Comparison of ENCODE assay signal across 15 cellular contexts in genomic region chr3:189974372-189974771, GRCh38.
DNase-seq lines count a peak whose midpoint lies in the region; ATAC-seq and TF ChIP-seq lines count a peak whose summit lies in the region.
"Had no signal": no experiment of that assay in that cellular context is flagged by ENCODE, and none has a peak within 500 bp of the region (broad histone marks: within the 10 kb centered on the region; RNA-seq: fewer than 3 reads in every experiment).

No MANE protein-coding gene starts in this region.

- H3K27ac ChIP-seq in H9 (ENCODE audit: insufficient read length, low read depth, low read length) (no peak overlapping the region), right cardiac atrium (ENCODE audit: low read length) (no peak overlapping the region), MM.1S (ENCODE audit: low read length) (no peak overlapping the region)
- H3K27ac ChIP-seq: C4-2B had no signal

- no peaks in the 10 kb centered on the region for H3K27me3 ChIP-seq in H9 (ENCODE audit: insufficient read depth, low read length)
- H3K27me3 ChIP-seq in right cardiac atrium (ENCODE audit: control insufficient read depth, insufficient read depth): no peaks in the 10 kb centered on the region
- no peaks in the 10 kb centered on the region for H3K27me3 ChIP-seq in MM.1S (replicated peaks; ENCODE audit: insufficient read depth, low read length)
- H3K27me3 ChIP-seq: BE2C had no signal

- no peak overlapping the region for H2BK5ac ChIP-seq in H9 (ENCODE audit: insufficient read length, low read length)

- H2BK120ac ChIP-seq in H9 (ENCODE audit: low read depth, low read length, poor library complexity, severe bottlenecking): no peak overlapping the region

- no peak for ATAC-seq in right cardiac atrium
- ATAC-seq: CD8-positive, alpha-beta T cell; HCT116 had no signal

- H3K4me2 ChIP-seq in H9 (ENCODE audit: insufficient read depth, insufficient read length, low read length) (no peak overlapping the region), MM.1S (ENCODE audit: low read depth, low read length) (no peak overlapping the region)

- H3K4me1 ChIP-seq in H9 (ENCODE audit: insufficient read depth, low read length) (no peaks in the 10 kb centered on the region), right cardiac atrium (ENCODE audit: control insufficient read depth, insufficient read depth, low read length) (no peaks in the 10 kb centered on the region), MM.1S (ENCODE audit: low read length) (no peaks in the 10 kb centered on the region)
- H3K4me1 ChIP-seq: BE2C had no signal

- no peak overlapping the region for H4K8ac ChIP-seq in H9 (replicated peaks; ENCODE audit: insufficient read length, low read depth, low read length)

- POLR2A ChIA-PET in activated CD4-positive, alpha-beta memory T cell treated with anti-CD3 and anti-CD28 coated beads, Interleukin-2, amount 10 ng/mL, durations not matched to agents 7 days and 5 days (lab: Charles Lee): no interaction called here

- no peak overlapping the region for H3T11ph ChIP-seq in H9 (ENCODE audit: low read length)

- DNase-seq in AG10803 (ENCODE audit: low read depth) (no peak), H9 (no peak), fibroblast of mammary gland (ENCODE audit: low read depth) (peak; percentile 15), posterior vena cava (ENCODE audit: low spot score) (peak; percentile 76), right cardiac atrium (no peak), MM.1S (no peak)
- DNase-seq in activated CD4-positive, alpha-beta memory T cell treated with anti-CD3 and anti-CD28 coated beads, Interleukin-2, amount 10 ng/mL, durations not matched to agents 7 days and 5 days: no peak
- DNase-seq: 8988T; BE2C; CD8-positive, alpha-beta T cell; COR-L47; GF-D8 had no signal

- H2AK5ac ChIP-seq in H9 (ENCODE audit: insufficient read length, low read length): no peak overlapping the region

- no peak overlapping the region for H3K4me3 Mint-ChIP-seq in H9
- no peak overlapping the region for H3K4me3 Mint-ChIP-seq in activated CD4-positive, alpha-beta memory T cell treated with anti-CD3 and anti-CD28 coated beads, Interleukin-2, amount 10 ng/mL, durations not matched to agents 7 days and 5 days
- H3K4me3 Mint-ChIP-seq: CD8-positive, alpha-beta T cell; IgD-negative memory B cell had no signal

- H3K79me2 ChIP-seq in H9 (ENCODE audit: insufficient read depth, low read length) (peaks cover 1% of the 10 kb centered on the region; the same call in 1 of the 2 replicates), MM.1S (ENCODE audit: low read length) (no peaks in the 10 kb centered on the region)

- H3K36me3 Mint-ChIP-seq in H9 (ENCODE audit: insufficient read depth in 1 of 3, low read depth in 3 of 3): peaks cover 23 to 71% (median 59%) of the 10 kb centered on the region in 3 experiments
- H3K36me3 Mint-ChIP-seq in activated CD4-positive, alpha-beta memory T cell treated with anti-CD3 and anti-CD28 coated beads, Interleukin-2, amount 10 ng/mL, durations not matched to agents 7 days and 5 days (ENCODE audit: low read depth): no peaks in the 10 kb centered on the region
- H3K36me3 Mint-ChIP-seq: CD8-positive, alpha-beta T cell had no signal

- no peak overlapping the region for H3K4ac ChIP-seq in H9 (ENCODE audit: low read depth, low read length)

- peaks cover 1% of the 10 kb centered on the region; the same call in 1 of the 2 replicates for H3K27me3 Mint-ChIP-seq in H9 (ENCODE audit: low read depth)
- peaks cover 14% of the 10 kb centered on the region for H3K27me3 Mint-ChIP-seq in activated CD4-positive, alpha-beta memory T cell treated with anti-CD3 and anti-CD28 coated beads, Interleukin-2, amount 10 ng/mL, durations not matched to agents 7 days and 5 days

- CTCF ChIA-PET in activated CD4-positive, alpha-beta memory T cell treated with anti-CD3 and anti-CD28 coated beads, Interleukin-2, amount 10 ng/mL, durations not matched to agents 7 days and 5 days (lab: Charles Lee): interaction anchor here (3.4 kb wide), 1 partner anchor 12 kb away, joined by 17 read pairs; no protein-coding TSS in a partner anchor

- H3K23ac ChIP-seq in H9 (ENCODE audit: insufficient read length, low read depth, low read length): no peak overlapping the region

- no CpG with 5 or more reads among the region's 12 CpGs for WGBS in H9 (ENCODE audit: extremely low coverage, insufficient read length, low lambda C conversion rate)
- WGBS in right cardiac atrium: 91% methylated on average over 12 of the region's 12 CpGs

- H3K36me3 ChIP-seq in MM.1S (replicated peaks; ENCODE audit: insufficient read depth, low read length): no peaks in the 10 kb centered on the region
- H3K36me3 ChIP-seq: BE2C had no signal

- H2AFZ ChIP-seq in H9 (ENCODE audit: low read length): no peak overlapping the region
- no peak overlapping the region for H2AFZ ChIP-seq in MM.1S (ENCODE audit: low read length)

- H3K79me1 ChIP-seq in H9 (ENCODE audit: insufficient read depth, low read depth, low read length, poor library complexity, severe bottlenecking): no peaks in the 10 kb centered on the region

- no peak overlapping the region for H4K91ac ChIP-seq in H9 (ENCODE audit: insufficient read length, low read depth, low read length)

- no peaks in the 10 kb centered on the region for H3F3A ChIP-seq in MM.1S (ENCODE audit: insufficient read depth, low read length)

- H3K27ac Mint-ChIP-seq in H9: peak overlapping the region in 2 of 3 experiments; percentile 6 to 62; a peak in 3 of 7 replicates
- no peak overlapping the region for H3K27ac Mint-ChIP-seq in activated CD4-positive, alpha-beta memory T cell treated with anti-CD3 and anti-CD28 coated beads, Interleukin-2, amount 10 ng/mL, durations not matched to agents 7 days and 5 days
- H3K27ac Mint-ChIP-seq: CD8-positive, alpha-beta T cell; IgD-negative memory B cell had no signal

- no peak overlapping the region; the same call in 1 of the 2 replicates for H2BK15ac ChIP-seq in H9 (ENCODE audit: low read depth, low read length)

- no peak overlapping the region for H3K56ac ChIP-seq in H9 (ENCODE audit: insufficient read length, low read depth, low read length)

- H3K9me2 ChIP-seq in MM.1S (replicated peaks; ENCODE audit: insufficient read depth, low read length): no peaks in the 10 kb centered on the region

- H3K9me3 Mint-ChIP-seq in H9: peaks cover 4 to 5% of the 10 kb centered on the region in 2 experiments; a peak in 3 of 5 replicates
- H3K9me3 Mint-ChIP-seq in activated CD4-positive, alpha-beta memory T cell treated with anti-CD3 and anti-CD28 coated beads, Interleukin-2, amount 10 ng/mL, durations not matched to agents 7 days and 5 days: no peaks in the 10 kb centered on the region
- H3K9me3 Mint-ChIP-seq: CD8-positive, alpha-beta T cell had no signal

- H3K9ac ChIP-seq in H9 (ENCODE audit: extremely low read depth, insufficient read length, low read length) (no peak overlapping the region), MM.1S (ENCODE audit: low read length) (no peak overlapping the region)

- H2BK12ac ChIP-seq in H9 (ENCODE audit: insufficient read length, low read depth, low read length): no peak overlapping the region

- H3K14ac ChIP-seq in H9 (ENCODE audit: insufficient read depth, low read length): no peak overlapping the region

- intact Hi-C loops in posterior vena cava (cut with DNase I) (loop anchor here in 1 of 2 donors (5.0 to 10.0 kb wide), 2 partner anchors 150 to 218 kb away; partner anchors contain the start of gene P3H2), right cardiac atrium (cut with DNase I) (no loop called here)

- no peaks in the 10 kb centered on the region for H3K23me2 ChIP-seq in H9 (ENCODE audit: insufficient read length, low read depth, low read length, poor library complexity, severe bottlenecking)

- no peak overlapping the region for H4K5ac ChIP-seq in H9 (ENCODE audit: insufficient read length, low read depth, low read length)

- H4K20me1 ChIP-seq in H9 (ENCODE audit: control insufficient read depth, insufficient read depth, insufficient read length) (no peaks in the 10 kb centered on the region), MM.1S (ENCODE audit: insufficient read depth, low read length) (no peaks in the 10 kb centered on the region)

- no peak overlapping the region for H2BK20ac ChIP-seq in H9 (ENCODE audit: low read depth, low read length, poor library complexity, severe bottlenecking)

- H3K4me1 Mint-ChIP-seq in H9: peaks cover 0 to 3% of the 10 kb centered on the region in 2 experiments; a peak in 1 of 4 replicates
- H3K4me1 Mint-ChIP-seq in activated CD4-positive, alpha-beta memory T cell treated with anti-CD3 and anti-CD28 coated beads, Interleukin-2, amount 10 ng/mL, durations not matched to agents 7 days and 5 days: no peaks in the 10 kb centered on the region

- H3K18ac ChIP-seq in H9 (ENCODE audit: insufficient read length, low read depth, low read length): no peak overlapping the region

- H3K9me3 ChIP-seq in H9 (ENCODE audit: control insufficient read depth, low read depth, low read length) (no peaks in the 10 kb centered on the region), right cardiac atrium (ENCODE audit: control insufficient read depth, low read length) (no peaks in the 10 kb centered on the region), MM.1S (replicated peaks; ENCODE audit: insufficient read depth, low read length) (no peaks in the 10 kb centered on the region)
- H3K9me3 ChIP-seq: BE2C had no signal

- TF ChIP-seq CTCF in AG10803 (conservative IDR thresholded peaks at IDR 0.05; ENCODE audit: low read length) (peak; percentile 22; the same call in 1 of the 2 replicates), H9 (conservative IDR thresholded peaks at IDR 0.05) (no peak), fibroblast of mammary gland (conservative IDR thresholded peaks at IDR 0.05; ENCODE audit: control insufficient read depth, insufficient read depth, low read depth, low read length) (no peak), MM.1S (IDR thresholded peaks at IDR 0.05; ENCODE audit: low read length) (no peak)

- H3K4me3 ChIP-seq in AG10803 (ENCODE audit: low read length): no peak overlapping the region
- H3K4me3 ChIP-seq in fibroblast of mammary gland (ENCODE audit: control insufficient read depth, low read depth, low read length): no peak overlapping the region
- no peak overlapping the region for H3K4me3 ChIP-seq in right cardiac atrium (ENCODE audit: low read length)
- no peak overlapping the region for H3K4me3 ChIP-seq in MM.1S (ENCODE audit: low read length)

Comparison
In these comparisons a context has a peak if more than half of its experiments do, and no peak if none do; other contexts are left out.
1. DNase-seq: peak in fibroblast of mammary gland (single experiment) and posterior vena cava (single experiment); none in AG10803 (single experiment), H9 (single experiment), right cardiac atrium (0 of 3), activated CD4-positive, alpha-beta memory T cell treated with anti-CD3 and anti-CD28 coated beads, Interleukin-2, amount 10 ng/mL, durations not matched to agents 7 days and 5 days (single experiment) and MM.1S (single experiment).